ENCODE assay signal across 27 cellular contexts in genomic region chr3:16667633-16668032, GRCh38.
"Had no signal": no experiment of that assay in that cellular context is flagged by ENCODE, and none has a peak within 500 bp of the region (broad histone marks: within the 10 kb centered on the region; RNA-seq: fewer than 3 reads in every experiment).

No MANE protein-coding gene starts in this region.

- H3K36me3 ChIP-seq: esophagus squamous epithelium, neutrophil, right lobe of liver, thoracic aorta, vagina had no signal

- ATAC-seq: left cardiac atrium; left ventricle myocardium superior; right lobe of liver; stimulated activated naive CD8-positive, alpha-beta T cell treated with anti-CD3 and anti-CD28 coated beads, Interleukin-15, Interleukin-2, amounts not matched to agents 100 U/mL and 50 U/mL, for 24 hours had no signal

- H3K27me3 ChIP-seq: esophagus squamous epithelium, right lobe of liver, vagina had no signal

- H3K4me3 ChIP-seq: esophagus squamous epithelium, right lobe of liver, thoracic aorta, vagina had no signal

- H3K27ac Mint-ChIP-seq: activated T-helper 1 cell treated with anti-CD3 and anti-CD28 coated beads, Interleukin-12 subunit alpha, Interleukin-12 subunit beta, Interleukin-2, Interleukin-4 antibody, amounts not matched to agents 30 ng/mL and 10 ng/mL and 1 ng/mL, durations not matched to agents 14 hours and 24 hours and 36 hours; dendritic cell treated with granulocyte-macrophage colony-stimulating factor and Interleukin-4, amounts not matched to agents 40 ng/mL and 50 ng/mL, for 4 days; nephron progenitor cell; T-helper 2 cell treated with Interferon-gamma antibody and Interleukin-4, amounts not matched to agents 5 μg/mL and 100 μg/mL, for 36 hours; type B pancreatic cell had no signal

- DNase-seq: activated CD4-positive, alpha-beta T cell treated with anti-CD3 and anti-CD28 coated beads for 4 hours; activated CD4-positive, alpha-beta T cell treated with anti-CD3 and anti-CD28 coated beads, Interleukin-2, amount 50 U/mL, for 48 hours; activated CD4-positive, CD25-positive, alpha-beta regulatory T cell; activated CD8-positive, alpha-beta memory T cell treated with anti-CD3 and anti-CD28 coated beads for 24 hours; activated effector memory CD4-positive, alpha-beta T cell treated with anti-CD3 and anti-CD28 coated beads, Interleukin-2, amount 50 U/mL, for 16 hours; activated naive CD4-positive, alpha-beta T cell treated with anti-CD3 and anti-CD28 coated beads, Interleukin-2, amount 50 U/mL, for 16 hours; activated T-cell treated with anti-CD3 and anti-CD28 coated beads, Interleukin-2, amount 50 U/mL, for 1 hour; effector CD4-positive, alpha-beta T cell; esophagus squamous epithelium; glutamatergic neuron; left cardiac atrium; left ventricle myocardium superior; naive B cell; nephron progenitor cell; right lobe of liver; stimulated activated CD4-positive, alpha-beta T cell treated with anti-CD3 and anti-CD28 coated beads, Interleukin-2, amount 100 ng/mL, for 48 hours; stimulated activated naive CD8-positive, alpha-beta T cell treated with anti-CD3 and anti-CD28 coated beads, Interleukin-15, Interleukin-2, amounts not matched to agents 100 U/mL and 50 U/mL, for 24 hours; T-helper 1 cell had no signal

- H3K4me1 ChIP-seq: esophagus squamous epithelium, right lobe of liver, vagina had no signal

- H3K9me3 Mint-ChIP-seq: activated T-helper 1 cell treated with anti-CD3 and anti-CD28 coated beads, Interleukin-12 subunit alpha, Interleukin-12 subunit beta, Interleukin-2, Interleukin-4 antibody, amounts not matched to agents 30 ng/mL and 10 ng/mL and 1 ng/mL, durations not matched to agents 14 hours and 24 hours and 36 hours; central memory CD8-positive, alpha-beta T cell; dendritic cell treated with granulocyte-macrophage colony-stimulating factor and Interleukin-4, amounts not matched to agents 40 ng/mL and 50 ng/mL, for 4 days; T-helper 2 cell treated with Interferon-gamma antibody and Interleukin-4, amounts not matched to agents 5 μg/mL and 100 μg/mL, for 36 hours; type B pancreatic cell had no signal

- H3K4me3 Mint-ChIP-seq: activated T-helper 1 cell treated with anti-CD3 and anti-CD28 coated beads, Interleukin-12 subunit alpha, Interleukin-12 subunit beta, Interleukin-2, Interleukin-4 antibody, amounts not matched to agents 30 ng/mL and 10 ng/mL and 1 ng/mL, durations not matched to agents 14 hours and 24 hours and 36 hours; central memory CD8-positive, alpha-beta T cell; dendritic cell treated with granulocyte-macrophage colony-stimulating factor and Interleukin-4, amounts not matched to agents 40 ng/mL and 50 ng/mL, for 4 days; naive B cell; nephron progenitor cell; T-helper 2 cell treated with Interferon-gamma antibody and Interleukin-4, amounts not matched to agents 5 μg/mL and 100 μg/mL, for 36 hours; type B pancreatic cell had no signal

- H3K36me3 Mint-ChIP-seq: type B pancreatic cell had no signal

- H3K27ac ChIP-seq: epithelial cell of prostate, esophagus squamous epithelium, neutrophil, right lobe of liver, thoracic aorta, vagina had no signal

- H3K9me3 ChIP-seq: esophagus squamous epithelium, neutrophil, right lobe of liver, thoracic aorta, vagina had no signal
